8 cellular contexts compared by ENCODE assay signal in the genomic region with DNA sequence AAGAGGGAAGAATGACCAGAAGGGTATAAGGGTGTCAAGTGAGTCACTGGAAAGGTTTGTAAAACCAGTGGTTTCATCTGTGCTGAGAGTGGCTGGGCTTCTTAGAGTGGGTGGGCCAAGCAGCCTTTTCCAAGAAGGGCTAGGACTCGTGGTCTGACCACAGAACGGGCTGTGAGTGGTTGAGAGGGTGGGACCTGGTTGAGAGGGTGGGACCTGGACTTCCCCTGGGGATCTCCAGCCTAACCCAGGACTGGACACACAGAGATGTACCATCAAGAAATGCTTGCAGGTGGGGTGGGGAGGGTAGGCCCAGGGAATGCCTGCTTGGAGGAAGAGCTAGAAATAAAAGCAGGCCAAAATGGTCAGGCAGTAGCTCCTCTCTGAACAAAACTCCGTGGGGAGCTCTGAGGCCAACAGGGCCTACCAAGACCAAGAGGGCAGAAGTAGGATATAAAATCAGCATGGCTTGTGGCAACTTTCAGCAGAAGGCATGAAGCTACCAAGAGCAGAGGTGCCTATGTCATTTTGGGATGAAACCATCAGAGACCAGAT.
A peak's percentile ranks its signal among the peaks of the same experiment; 100 is the strongest.
DNase-seq lines count a peak whose midpoint lies in the region; ATAC-seq, FAIRE-seq and TF ChIP-seq lines count a peak whose summit lies in the region.

No MANE protein-coding gene starts in this region.

- POLR2A ChIA-PET in CD8-positive, alpha-beta memory T cell (lab: Charles Lee): no interaction called here

- no peaks in the 10 kb centered on the region for H3K27me3 ChIP-seq in CD8-positive, alpha-beta memory T cell (ENCODE audit: insufficient read depth, low read length, poor library complexity, severe bottlenecking)
- no peaks in the 10 kb centered on the region for H3K27me3 ChIP-seq in esophagus muscularis mucosa

- peak; percentile 92 for ATAC-seq in GM19452 (IDR thresholded peaks at IDR 0.05; ENCODE audit: unreplicated experiment)
- ATAC-seq in HG03460 (IDR thresholded peaks at IDR 0.05; ENCODE audit: unreplicated experiment): peak; percentile 92

- TF ChIP-seq POLR2A in esophagus muscularis mucosa (IDR thresholded peaks at IDR 0.05; ENCODE audit: low read depth): no peak

- H3K36me3 Mint-ChIP-seq in CD8-positive, alpha-beta memory T cell: peaks cover 0 to 38% (median 11%) of the 10 kb centered on the region in 3 donors
- peaks cover 81% of the 10 kb centered on the region for H3K36me3 Mint-ChIP-seq in activated T-cell treated with anti-CD3 and anti-CD28 coated beads, Interleukin-2, amount 50 U/mL, for 24 hours (ENCODE audit: low read depth)

- H3K27ac ChIP-seq in CD8-positive, alpha-beta memory T cell (ENCODE audit: low read depth, low read length): no peak overlapping the region
- no peak overlapping the region for H3K27ac ChIP-seq in esophagus muscularis mucosa (replicated peaks in 1 of 4)

- intact Hi-C loops in esophagus muscularis mucosa (cut with DNase I): no loop called here

- peaks cover 7% of the 10 kb centered on the region for H3K36me3 ChIP-seq in CD8-positive, alpha-beta memory T cell (ENCODE audit: insufficient read depth, low read length)
- H3K36me3 ChIP-seq in esophagus muscularis mucosa: peaks cover 0 to 16% (median 12%) of the 10 kb centered on the region in 4 donors

- H3K27me3 Mint-ChIP-seq in CD8-positive, alpha-beta memory T cell: no peaks in the 10 kb centered on the region
- H3K27me3 Mint-ChIP-seq in activated T-cell treated with anti-CD3 and anti-CD28 coated beads, Interleukin-2, amount 50 U/mL, for 24 hours: no peaks in the 10 kb centered on the region

- H3K27ac Mint-ChIP-seq in CD8-positive, alpha-beta memory T cell: peak overlapping the region; percentile 10 to 94 (median 76)
- H3K27ac Mint-ChIP-seq in activated T-cell treated with anti-CD3 and anti-CD28 coated beads, Interleukin-2, amount 50 U/mL, for 24 hours: peak overlapping the region; percentile 95

- 80% methylated on average over 3 of the region's 3 CpGs for WGBS in esophagus muscularis mucosa

- CTCF ChIA-PET in CD8-positive, alpha-beta memory T cell (lab: Charles Lee): no interaction called here

- no peak overlapping the region for H3K4me3 ChIP-seq in CD8-positive, alpha-beta memory T cell (ENCODE audit: low read length)
- H3K4me3 ChIP-seq in esophagus muscularis mucosa: no peak overlapping the region

- no peaks in the 10 kb centered on the region for H3K9me3 ChIP-seq in CD8-positive, alpha-beta memory T cell (ENCODE audit: low read length)
- H3K9me3 ChIP-seq in esophagus muscularis mucosa: no peaks in the 10 kb centered on the region

- FAIRE-seq in urothelium cell line (lab: Jason Lieb, UNC): no peak

- H3K4me1 Mint-ChIP-seq in CD8-positive, alpha-beta memory T cell: peaks cover 66 to 80% (median 75%) of the 10 kb centered on the region in 3 donors
- peaks cover 81% of the 10 kb centered on the region for H3K4me1 Mint-ChIP-seq in activated T-cell treated with anti-CD3 and anti-CD28 coated beads, Interleukin-2, amount 50 U/mL, for 24 hours (ENCODE audit: low read depth)

- TF ChIP-seq CTCF in esophagus muscularis mucosa (IDR thresholded peaks at IDR 0.05): no peak

- H3K4me1 ChIP-seq in CD8-positive, alpha-beta memory T cell (ENCODE audit: insufficient read depth, low read length): peaks cover 17% of the 10 kb centered on the region
- H3K4me1 ChIP-seq in esophagus muscularis mucosa: peaks cover 6 to 11% (median 8%) of the 10 kb centered on the region in 4 donors

- TF ChIP-seq EP300 in esophagus muscularis mucosa (IDR thresholded peaks at IDR 0.05): no peak

- peak in 2 of 5 donors; percentile 1 to 4 for DNase-seq in CD8-positive, alpha-beta memory T cell
- DNase-seq in activated T-cell treated with anti-CD3 and anti-CD28 coated beads, Interleukin-2, amount 50 U/mL, for 24 hours: peak; percentile 77
- peak; percentile 13 to 75 for DNase-seq in stimulated activated CD4-positive, alpha-beta T cell treated with anti-CD3 and anti-CD28 coated beads, Interleukin-12 subunit alpha, Interleukin-12 subunit beta, amount 100 ng/mL, for 24 hours (ENCODE audit: low read depth in 2 of 2)
- no peak for DNase-seq in esophagus muscularis mucosa (ENCODE audit: extremely low spot score)
- no peak for DNase-seq in urothelium cell line (ENCODE audit: low spot score)
- no peak for DNase-seq in AG20443 (ENCODE audit: low spot score)

- H3K9me3 Mint-ChIP-seq in CD8-positive, alpha-beta memory T cell: no peaks in the 10 kb centered on the region
- no peaks in the 10 kb centered on the region for H3K9me3 Mint-ChIP-seq in activated T-cell treated with anti-CD3 and anti-CD28 coated beads, Interleukin-2, amount 50 U/mL, for 24 hours

- H3K4me3 Mint-ChIP-seq in CD8-positive, alpha-beta memory T cell: peak overlapping the region in 3 of 7 donors; percentile 18 to 49 (median 44)
- peak overlapping the region; percentile 70 for H3K4me3 Mint-ChIP-seq in activated T-cell treated with anti-CD3 and anti-CD28 coated beads, Interleukin-2, amount 50 U/mL, for 24 hours

Comparison
In these comparisons a context has a peak if more than half of its experiments do, and no peak if none do; other contexts are left out.
1. DNase-seq: peak in activated T-cell treated with anti-CD3 and anti-CD28 coated beads, Interleukin-2, amount 50 U/mL, for 24 hours (single experiment) and stimulated activated CD4-positive, alpha-beta T cell treated with anti-CD3 and anti-CD28 coated beads, Interleukin-12 subunit alpha, Interleukin-12 subunit beta, amount 100 ng/mL, for 24 hours (2 of 2); none in esophagus muscularis mucosa (single experiment), urothelium cell line (single experiment) and AG20443 (single experiment).